In genomic region chr22:45577746-45578523, GRCh38 we compare ENCODE assay signal across 9 cellular contexts.
DNase-seq lines count a peak whose midpoint lies in the region; ATAC-seq and TF ChIP-seq lines count a peak whose summit lies in the region.
"Had no signal": no experiment of that assay in that cellular context is flagged by ENCODE, and none has a peak within 500 bp of the region (broad histone marks: within the 10 kb centered on the region; RNA-seq: fewer than 3 reads in every experiment).

No MANE protein-coding gene starts in this region.

- H3K27ac ChIP-seq in neutrophil (no peak overlapping the region), substantia nigra (ENCODE audit: low read depth, low read length, poor library complexity, severe bottlenecking) (no peak overlapping the region)

- H3K4me1 Mint-ChIP-seq in activated T-helper 1 cell treated with anti-CD3 and anti-CD28 coated beads, Interleukin-12 subunit alpha, Interleukin-12 subunit beta, Interleukin-2, Interleukin-4 antibody, amounts not matched to agents 30 ng/mL and 10 ng/mL and 1 ng/mL, durations not matched to agents 14 hours and 24 hours and 36 hours (ENCODE audit: low read depth) = no peaks in the 10 kb centered on the region

- no peaks in the 10 kb centered on the region for H3K36me3 ChIP-seq in neutrophil

- H3K4me3 Mint-ChIP-seq in activated T-helper 1 cell treated with anti-CD3 and anti-CD28 coated beads, Interleukin-12 subunit alpha, Interleukin-12 subunit beta, Interleukin-2, Interleukin-4 antibody, amounts not matched to agents 30 ng/mL and 10 ng/mL and 1 ng/mL, durations not matched to agents 14 hours and 24 hours and 36 hours = no peak overlapping the region
- H3K4me3 Mint-ChIP-seq: activated naive CD8-positive, alpha-beta T cell had no signal

- no peak for ATAC-seq in HG03097 (IDR thresholded peaks at IDR 0.05; ENCODE audit: low FRiP score, unreplicated experiment)

- H3K27ac Mint-ChIP-seq in activated T-helper 1 cell treated with anti-CD3 and anti-CD28 coated beads, Interleukin-12 subunit alpha, Interleukin-12 subunit beta, Interleukin-2, Interleukin-4 antibody, amounts not matched to agents 30 ng/mL and 10 ng/mL and 1 ng/mL, durations not matched to agents 14 hours and 24 hours and 36 hours = no peak overlapping the region
- H3K27ac Mint-ChIP-seq: activated naive CD8-positive, alpha-beta T cell had no signal

- H3K4me3 ChIP-seq in fibroblast of villous mesenchyme (ENCODE audit: low read depth, low read length) (no peak overlapping the region), neutrophil (ENCODE audit: low read depth in 1 of 2, low read length in 1 of 2) (no peak overlapping the region)

- H3K27me3 ChIP-seq in neutrophil = peaks cover 20% of the 10 kb centered on the region

- H3K9me3 ChIP-seq in neutrophil = no peaks in the 10 kb centered on the region

- no peaks in the 10 kb centered on the region for H3K4me1 ChIP-seq in neutrophil (ENCODE audit: control insufficient read depth in 1 of 2, insufficient read depth in 1 of 2, low read depth in 1 of 2, low read length in 1 of 2)

- DNase-seq in D341Med (ENCODE audit: low spot score) (peak; percentile 89), KG1 (lab: John Stamatoyannopoulos, UW) (peak; percentile 74), RKO (ENCODE audit: low spot score) (peak; percentile 77), fibroblast of villous mesenchyme (ENCODE audit: low read depth) (peak; percentile 82), substantia nigra (lab: John Stamatoyannopoulos, UW) (peak in 44 of 49 donors; percentile 6 to 85 (median 60))
- peak; percentile 53 for DNase-seq in activated T-helper 1 cell treated with anti-CD3 and anti-CD28 coated beads, Interleukin-12 subunit alpha, Interleukin-12 subunit beta, Interleukin-2, Interleukin-4 antibody, amounts not matched to agents 30 ng/mL and 10 ng/mL and 1 ng/mL, durations not matched to agents 14 hours and 24 hours and 36 hours (ENCODE audit: low spot score)

- peak; percentile 95 for TF ChIP-seq CTCF in fibroblast of villous mesenchyme (IDR thresholded peaks at IDR 0.05; ENCODE audit: insufficient read depth, low read depth, low read length)
- TF ChIP-seq CTCF in neutrophil (IDR thresholded peaks at IDR 0.05) = peak; percentile 72

- H3K27me3 Mint-ChIP-seq in activated T-helper 1 cell treated with anti-CD3 and anti-CD28 coated beads, Interleukin-12 subunit alpha, Interleukin-12 subunit beta, Interleukin-2, Interleukin-4 antibody, amounts not matched to agents 30 ng/mL and 10 ng/mL and 1 ng/mL, durations not matched to agents 14 hours and 24 hours and 36 hours (ENCODE audit: insufficient read depth) = peaks cover 12% of the 10 kb centered on the region

- H3K36me3 Mint-ChIP-seq in activated T-helper 1 cell treated with anti-CD3 and anti-CD28 coated beads, Interleukin-12 subunit alpha, Interleukin-12 subunit beta, Interleukin-2, Interleukin-4 antibody, amounts not matched to agents 30 ng/mL and 10 ng/mL and 1 ng/mL, durations not matched to agents 14 hours and 24 hours and 36 hours (ENCODE audit: low read depth) = no peaks in the 10 kb centered on the region
- H3K36me3 Mint-ChIP-seq: activated naive CD8-positive, alpha-beta T cell had no signal

- no peaks in the 10 kb centered on the region for H3K9me3 Mint-ChIP-seq in activated T-helper 1 cell treated with anti-CD3 and anti-CD28 coated beads, Interleukin-12 subunit alpha, Interleukin-12 subunit beta, Interleukin-2, Interleukin-4 antibody, amounts not matched to agents 30 ng/mL and 10 ng/mL and 1 ng/mL, durations not matched to agents 14 hours and 24 hours and 36 hours

- intact Hi-C loops in activated T-helper 1 cell treated with anti-CD3 and anti-CD28 coated beads, Interleukin-12 subunit alpha, Interleukin-12 subunit beta, Interleukin-2, Interleukin-4 antibody, amounts not matched to agents 30 ng/mL and 10 ng/mL and 1 ng/mL, durations not matched to agents 14 hours and 24 hours and 36 hours (cut with micrococcal nuclease) = loop anchor here (2.0 to 10.0 kb wide), 3 partner anchors 67 to 527 kb away; no protein-coding TSS in a partner anchor
